In the genomic region with DNA sequence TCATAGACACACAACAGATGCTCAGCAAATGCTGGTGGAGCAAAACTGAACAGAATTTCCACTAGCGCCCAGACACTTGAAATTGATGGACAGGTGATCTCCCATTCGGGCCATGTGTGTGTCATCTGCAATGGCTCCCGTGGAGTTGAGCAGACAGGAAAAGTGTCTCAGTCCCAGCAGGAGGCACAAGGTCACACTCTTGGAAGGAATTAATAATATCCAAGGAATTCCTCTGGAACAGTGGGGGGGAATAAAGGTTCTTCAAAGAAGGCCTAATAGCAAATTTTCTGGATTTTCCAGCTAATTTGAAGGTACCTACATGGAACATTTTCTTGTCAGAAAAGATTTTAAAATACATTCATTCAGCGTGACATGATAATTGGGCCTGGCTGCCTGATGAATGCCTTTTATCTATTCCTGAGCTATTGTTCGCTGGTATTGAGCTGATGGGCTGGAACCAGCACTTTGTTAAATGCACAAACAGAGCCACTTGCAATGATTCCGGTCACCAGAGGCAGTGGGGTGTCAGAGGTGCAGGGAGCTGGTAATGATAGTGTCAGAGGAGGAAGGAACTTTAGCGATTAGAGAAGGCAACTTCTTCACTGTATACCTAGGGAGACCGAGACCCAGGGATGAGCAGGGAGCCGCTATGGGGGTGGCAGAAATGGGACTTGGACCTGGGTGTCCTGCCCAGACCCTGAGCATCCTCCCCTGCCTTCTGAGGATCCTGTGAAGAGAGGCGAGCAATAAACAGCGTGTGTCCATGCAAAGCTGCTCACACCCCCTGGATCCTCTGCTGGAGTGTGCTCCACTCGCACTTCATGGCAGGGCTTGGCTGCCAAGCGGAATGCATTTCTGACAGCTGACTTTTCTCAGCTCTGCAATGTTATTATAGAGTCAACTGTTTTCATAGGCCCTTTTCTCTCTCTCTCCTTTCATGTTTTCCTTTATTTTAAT, we compare ENCODE assay signal across 23 cellular contexts. TPM values are rescaled to one million over a fixed set of nuclear protein-coding genes. Genes with fewer than 3 reads are reported as not detected.
DNase-seq lines count a peak whose midpoint lies in the region; ATAC-seq and TF ChIP-seq lines count a peak whose summit lies in the region.
"Had no signal": no experiment of that assay in that cellular context is flagged by ENCODE, and none has a peak within 500 bp of the region (broad histone marks: within the 10 kb centered on the region; RNA-seq: fewer than 3 reads in every experiment).

No MANE protein-coding gene starts in this region.

- no peak overlapping the region for H3K27ac ChIP-seq in GM23338 (ENCODE audit: low read depth)
- H3K27ac ChIP-seq: SJCRH30 had no signal

- H3F3A ChIP-seq in GM23338 (replicated peaks; ENCODE audit: low read depth), result no peaks in the 10 kb centered on the region

- DNase-seq in GM23338 (ENCODE audit: low spot score) (no peak), NCI-H1417 treated with DMSO at 0.1 percent for 48 hours (lab: John Stamatoyannopoulos, UW) (peak; percentile 1), DMS 273 (lab: John Stamatoyannopoulos, UW; ENCODE audit: unreplicated experiment) (no peak)
- no peak for DNase-seq in stimulated activated naive CD8-positive, alpha-beta T cell treated with anti-CD3 and anti-CD28 coated beads, Interleukin-15, amount 100 ng/mL, for 72 hours
- DNase-seq in activated naive CD4-positive, alpha-beta T cell treated with anti-CD3 and anti-CD28 coated beads, Interleukin-2, amount 50 U/mL, for 16 hours, result no peak
- DNase-seq: activated B cell treated with CpG ODN at 0.5 μM for 24 hours; activated naive CD8-positive, alpha-beta T cell treated with anti-CD3 and anti-CD28 coated beads, Interleukin-2, amount 50 U/mL, for 24 hours; activated T-cell treated with anti-CD3 and anti-CD28 coated beads, Interleukin-2, amount 50 U/mL, for 72 hours; Calu3; central memory CD4-positive, alpha-beta T cell; effector CD8-positive, alpha-beta T cell; islet precursor cell; Kasumi-1; NCI-H1436; NCI-H226; nephron progenitor cell; SJCRH30; stimulated activated CD4-positive, alpha-beta T cell treated with anti-CD3 and anti-CD28 coated beads, Interleukin-15, amount 100 ng/mL, for 24 hours; T-helper 17 cell had no signal

- no peak overlapping the region for H3K4me3 Mint-ChIP-seq in GM23338
- peak overlapping the region in 2 of 5 experiments; percentile 17 to 31 for H3K4me3 Mint-ChIP-seq in brain
- no peak overlapping the region for H3K4me3 Mint-ChIP-seq in nephron
- no peak overlapping the region for H3K4me3 Mint-ChIP-seq in stimulated activated naive CD8-positive, alpha-beta T cell treated with anti-CD3 and anti-CD28 coated beads, Interleukin-15, amount 100 ng/mL, for 72 hours
- H3K4me3 Mint-ChIP-seq: activated B cell treated with CpG ODN at 0.5 μM for 24 hours; activated naive CD8-positive, alpha-beta T cell treated with anti-CD3 and anti-CD28 coated beads, Interleukin-2, amount 50 U/mL, for 24 hours; activated T-cell treated with anti-CD3 and anti-CD28 coated beads, Interleukin-2, amount 50 U/mL, for 72 hours; nephron progenitor cell; stimulated activated effector memory CD8-positive, alpha-beta T cell treated with anti-CD3 and anti-CD28 coated beads, Interleukin-12 subunit alpha, Interleukin-12 subunit beta, amount 100 ng/mL, for 72 hours; T-helper 17 cell had no signal

- H3K4me1 ChIP-seq in GM23338 (ENCODE audit: insufficient read depth), result 0 out of 2 replicates have a peak, but pooled peaks cover 7% of the 10 kb centered on the region

- no peak overlapping the region for H3K27ac Mint-ChIP-seq in GM23338
- H3K27ac Mint-ChIP-seq in brain, result peak overlapping the region; percentile 37 to 96 (median 75)
- H3K27ac Mint-ChIP-seq in nephron, result peak overlapping the region; percentile 13 to 76 (median 76)
- H3K27ac Mint-ChIP-seq in stimulated activated naive CD8-positive, alpha-beta T cell treated with anti-CD3 and anti-CD28 coated beads, Interleukin-15, amount 100 ng/mL, for 72 hours, result no peak overlapping the region
- H3K27ac Mint-ChIP-seq: activated B cell treated with CpG ODN at 0.5 μM for 24 hours; activated naive CD8-positive, alpha-beta T cell treated with anti-CD3 and anti-CD28 coated beads, Interleukin-2, amount 50 U/mL, for 24 hours; activated T-cell treated with anti-CD3 and anti-CD28 coated beads, Interleukin-2, amount 50 U/mL, for 72 hours; nephron progenitor cell; stimulated activated effector memory CD8-positive, alpha-beta T cell treated with anti-CD3 and anti-CD28 coated beads, Interleukin-12 subunit alpha, Interleukin-12 subunit beta, amount 100 ng/mL, for 72 hours; T-helper 17 cell had no signal

- H2AFZ ChIP-seq in GM23338, result no peak overlapping the region

- H3K4me2 ChIP-seq in GM23338, result no peak overlapping the region

- no peaks in the 10 kb centered on the region for H3K27me3 ChIP-seq in GM23338 (ENCODE audit: insufficient read depth)
- H3K27me3 ChIP-seq: SJCRH30 had no signal

- ATAC-seq in GM23338 (peak; percentile 53; the same call in 2 of the 3 replicates), GM18870 (IDR thresholded peaks at IDR 0.05; ENCODE audit: unreplicated experiment) (no peak)
- no peak for ATAC-seq in stimulated activated naive CD8-positive, alpha-beta T cell treated with anti-CD3 and anti-CD28 coated beads, Interleukin-15, amount 100 ng/mL, for 72 hours
- ATAC-seq: activated naive CD8-positive, alpha-beta T cell treated with anti-CD3 and anti-CD28 coated beads, Interleukin-2, amount 50 U/mL, for 24 hours; activated T-cell treated with anti-CD3 and anti-CD28 coated beads, Interleukin-2, amount 50 U/mL, for 72 hours; stimulated activated effector memory CD8-positive, alpha-beta T cell treated with anti-CD3 and anti-CD28 coated beads, Interleukin-12 subunit alpha, Interleukin-12 subunit beta, amount 100 ng/mL, for 72 hours; T-helper 17 cell had no signal

- H3K36me3 ChIP-seq in GM23338 (ENCODE audit: insufficient read depth), result no peaks in the 10 kb centered on the region
- H3K36me3 ChIP-seq: SJCRH30 had no signal

- H3K27me3 Mint-ChIP-seq in GM23338 (ENCODE audit: insufficient read depth, low read depth, poor library complexity) (peaks cover 6% of the 10 kb centered on the region), brain (no peaks in the 10 kb centered on the region), nephron (ENCODE audit: low read depth) (peaks cover 11% of the 10 kb centered on the region)
- peaks cover 8% of the 10 kb centered on the region for H3K27me3 Mint-ChIP-seq in stimulated activated naive CD8-positive, alpha-beta T cell treated with anti-CD3 and anti-CD28 coated beads, Interleukin-15, amount 100 ng/mL, for 72 hours
- H3K27me3 Mint-ChIP-seq: activated naive CD8-positive, alpha-beta T cell treated with anti-CD3 and anti-CD28 coated beads, Interleukin-2, amount 50 U/mL, for 24 hours had no signal

- no peaks in the 10 kb centered on the region for H3K9me2 ChIP-seq in GM23338 (ENCODE audit: insufficient read depth)

- TF ChIP-seq CTCF in GM23338 (conservative IDR thresholded peaks at IDR 0.05; ENCODE audit: low read depth in 2 of 2), result no peak
- no peak for TF ChIP-seq CTCF in brain (conservative IDR thresholded peaks at IDR 0.05)
- no peak for TF ChIP-seq CTCF in nephron (IDR thresholded peaks at IDR 0.05; ENCODE audit: unreplicated experiment in 3 of 3)

- no peaks in the 10 kb centered on the region for H4K20me1 ChIP-seq in GM23338 (replicated peaks; ENCODE audit: insufficient read depth)

- H3K4me3 ChIP-seq in GM23338, result no peak overlapping the region
- H3K4me3 ChIP-seq: SJCRH30 had no signal

- H3K36me3 Mint-ChIP-seq in GM23338 (ENCODE audit: low read depth) (no peaks in the 10 kb centered on the region), brain (no peaks in the 10 kb centered on the region), nephron (ENCODE audit: low read depth) (no peaks in the 10 kb centered on the region)
- H3K36me3 Mint-ChIP-seq: stimulated activated effector memory CD8-positive, alpha-beta T cell treated with anti-CD3 and anti-CD28 coated beads, Interleukin-12 subunit alpha, Interleukin-12 subunit beta, amount 100 ng/mL, for 72 hours had no signal

- H3K9me3 Mint-ChIP-seq in GM23338, result no peaks in the 10 kb centered on the region
- peaks cover 0 to 7% (median 0%) of the 10 kb centered on the region in 5 experiments for H3K9me3 Mint-ChIP-seq in brain
- no peaks in the 10 kb centered on the region for H3K9me3 Mint-ChIP-seq in nephron
- no peaks in the 10 kb centered on the region for H3K9me3 Mint-ChIP-seq in stimulated activated naive CD8-positive, alpha-beta T cell treated with anti-CD3 and anti-CD28 coated beads, Interleukin-15, amount 100 ng/mL, for 72 hours
- H3K9me3 Mint-ChIP-seq: activated B cell treated with CpG ODN at 0.5 μM for 24 hours; activated naive CD8-positive, alpha-beta T cell treated with anti-CD3 and anti-CD28 coated beads, Interleukin-2, amount 50 U/mL, for 24 hours; activated T-cell treated with anti-CD3 and anti-CD28 coated beads, Interleukin-2, amount 50 U/mL, for 72 hours; nephron progenitor cell; stimulated activated effector memory CD8-positive, alpha-beta T cell treated with anti-CD3 and anti-CD28 coated beads, Interleukin-12 subunit alpha, Interleukin-12 subunit beta, amount 100 ng/mL, for 72 hours had no signal

- no peaks in the 10 kb centered on the region for H3K79me2 ChIP-seq in GM23338 (replicated peaks; ENCODE audit: insufficient read depth)

- H3K4me1 Mint-ChIP-seq in GM23338, result peaks cover 2% of the 10 kb centered on the region; the same call in 2 of the 3 replicates
- H3K4me1 Mint-ChIP-seq in brain, result peaks cover 57% of the 10 kb centered on the region
- peaks cover 56% of the 10 kb centered on the region for H3K4me1 Mint-ChIP-seq in nephron
- H3K4me1 Mint-ChIP-seq in stimulated activated naive CD8-positive, alpha-beta T cell treated with anti-CD3 and anti-CD28 coated beads, Interleukin-15, amount 100 ng/mL, for 72 hours, result no peaks in the 10 kb centered on the region
- H3K4me1 Mint-ChIP-seq: activated naive CD8-positive, alpha-beta T cell treated with anti-CD3 and anti-CD28 coated beads, Interleukin-2, amount 50 U/mL, for 24 hours had no signal

TF ChIP-seq in GM23338, 12 proteins besides CTCF, POLR2A, EP300 and RAD21 (continues in another document):
- no peak for TF ChIP-seq EZH2phosphoT487 (IDR thresholded peaks at IDR 0.05; ENCODE audit: unreplicated experiment)
- no peak for TF ChIP-seq JUNB (IDR thresholded peaks at IDR 0.05; ENCODE audit: unreplicated experiment)
- TF ChIP-seq ZNF331 (CRISPR knock-in tag; IDR thresholded peaks at IDR 0.05; ENCODE audit: low read depth), result no peak
- no peak for TF ChIP-seq CREB1 (CRISPR knock-in tag; IDR thresholded peaks at IDR 0.05; ENCODE audit: low read depth)
- no peak for TF ChIP-seq NANOG (IDR thresholded peaks at IDR 0.05; ENCODE audit: borderline replicate concordance)

RNA-seq across cellular contexts. Expression of a gene that starts 31.3 kb away (rescaled TPM):
- total RNA-seq in GM23338 (2014; rRNA removed; shearing (Covaris generic)), result 74.8 and 79.7 TPM in 2 replicates
- polyA plus RNA-seq in GM23338 (2016; fragmentation: Nextera tagmentation; extraction: Ambion mirVana) (35.5 and 37.5 TPM in 2 replicates), brain (ENCODE audit: insufficient read depth, low read depth, low replicate concordance) (19.7 TPM)

Comparison
In these comparisons a context has a peak if more than half of its experiments do, and no peak if none do; other contexts are left out.
1. H3K27ac Mint-ChIP-seq: peak in brain (5 of 5) and nephron (3 of 3); none in GM23338 (single experiment) and stimulated activated naive CD8-positive, alpha-beta T cell treated with anti-CD3 and anti-CD28 coated beads, Interleukin-15, amount 100 ng/mL, for 72 hours (0 of 2).